ENCODE assay signal across 10 cellular contexts in genomic region chr3:45988804-45989203, GRCh38. TPM values are rescaled to one million over a fixed set of nuclear protein-coding genes. Genes with fewer than 3 reads are reported as not detected.
DNase-seq lines count a peak whose midpoint lies in the region; ATAC-seq and TF ChIP-seq lines count a peak whose summit lies in the region.
"Had no signal": no experiment of that assay in that cellular context is flagged by ENCODE, and none has a peak within 500 bp of the region (broad histone marks: within the 10 kb centered on the region; RNA-seq: fewer than 3 reads in every experiment).

No MANE protein-coding gene starts in this region.

- TF ChIP-seq EP300 in SK-N-SH (IDR thresholded peaks at IDR 0.05; ENCODE audit: borderline replicate concordance in 1 of 2, low read depth in 1 of 2, low read length in 1 of 2), result peak in 1 of 2 experiments; percentile 27; a peak in 1 of 4 replicates

- peaks cover 24% of the 10 kb centered on the region for H3K36me3 Mint-ChIP-seq in stimulated activated effector memory CD8-positive, alpha-beta T cell treated with anti-CD3 and anti-CD28 coated beads, Interleukin-12 subunit alpha, Interleukin-12 subunit beta, amount 100 ng/mL, for 72 hours

- H3K9me3 ChIP-seq in SK-N-SH (no peaks in the 10 kb centered on the region), fibroblast of lung (ENCODE audit: control insufficient read depth, insufficient read depth, low read depth, low read length) (no peaks in the 10 kb centered on the region)
- H3K9me3 ChIP-seq: pancreas had no signal

- H3K9ac ChIP-seq in SK-N-SH, result peak overlapping the region; percentile 21; the same call in 1 of the 2 replicates
- no peak overlapping the region for H3K9ac ChIP-seq in fibroblast of lung (ENCODE audit: insufficient read depth, low read length)

- no peaks in the 10 kb centered on the region for H3K9me2 ChIP-seq in SK-N-SH

- H3K27ac Mint-ChIP-seq in stimulated activated effector memory CD8-positive, alpha-beta T cell treated with anti-CD3 and anti-CD28 coated beads, Interleukin-12 subunit alpha, Interleukin-12 subunit beta, amount 100 ng/mL, for 72 hours, result peak overlapping the region; percentile 81

- H3K27me3 ChIP-seq in SK-N-SH (ENCODE audit: insufficient read depth), result no peaks in the 10 kb centered on the region
- H3K27me3 ChIP-seq in fibroblast of lung (ENCODE audit: control insufficient read depth, insufficient read depth, low read length), result no peaks in the 10 kb centered on the region
- H3K27me3 ChIP-seq: pancreas had no signal

- H2AFZ ChIP-seq in SK-N-SH (ENCODE audit: low read depth) (no peak overlapping the region), fibroblast of lung (ENCODE audit: low read length) (no peak overlapping the region)

- CTCF ChIA-PET in SK-N-SH (lab: Yijun Ruan, JAX), result interaction anchor here (1.0 kb wide), 1 partner anchor 90 kb away, joined by 3 read pairs; no protein-coding TSS in a partner anchor

- no peaks in the 10 kb centered on the region for H3K9me3 Mint-ChIP-seq in stimulated activated effector memory CD8-positive, alpha-beta T cell treated with anti-CD3 and anti-CD28 coated beads, Interleukin-12 subunit alpha, Interleukin-12 subunit beta, amount 100 ng/mL, for 72 hours

- H3K4me3 ChIP-seq in SK-N-SH (ENCODE audit: low read depth in 2 of 2, low read length in 1 of 2), result no peak overlapping the region
- H3K4me3 ChIP-seq in fibroblast of lung (replicated peaks in 1 of 4; ENCODE audit: control extremely low read depth in 1 of 4, insufficient read depth in 1 of 4, low read depth in 3 of 4, low read length in 4 of 4), result no peak overlapping the region
- H3K4me3 ChIP-seq: pancreas had no signal

- H4K20me1 ChIP-seq in SK-N-SH (ENCODE audit: insufficient read depth), result no peaks in the 10 kb centered on the region
- no peaks in the 10 kb centered on the region for H4K20me1 ChIP-seq in fibroblast of lung (ENCODE audit: control insufficient read depth, extremely low read depth, insufficient read depth, low read length)

- 60% methylated on average over 2 of the region's 2 CpGs for WGBS in SK-N-SH (ENCODE audit: low lambda C conversion rate)

- TF ChIP-seq CTCF in SK-N-SH (IDR thresholded peaks at IDR 0.05) (no peak), fibroblast of lung (conservative IDR thresholded peaks at IDR 0.05 in 1 of 2, IDR thresholded peaks at IDR 0.05 in 1 of 2; ENCODE audit: low read depth in 1 of 2, low read length in 2 of 2) (no peak)

- peak overlapping the region; percentile 31 for H3K4me3 Mint-ChIP-seq in stimulated activated effector memory CD8-positive, alpha-beta T cell treated with anti-CD3 and anti-CD28 coated beads, Interleukin-12 subunit alpha, Interleukin-12 subunit beta, amount 100 ng/mL, for 72 hours

- H3K27ac ChIP-seq in SK-N-SH (ENCODE audit: low read depth in 2 of 2, low read length in 1 of 2) (peak overlapping the region in 1 of 2 experiments; percentile 89; a peak in 2 of 4 replicates), fibroblast of lung (ENCODE audit: insufficient read depth, low read length) (peak overlapping the region; percentile 65)

- POLR2A ChIA-PET in SK-N-SH (lab: Yijun Ruan, JAX), result no interaction called here

- H3K4me2 ChIP-seq in SK-N-SH (peak overlapping the region; percentile 55), fibroblast of lung (ENCODE audit: extremely low read depth, insufficient read depth, low read length) (peak overlapping the region; percentile 48)

- DNase-seq in H4 (ENCODE audit: low spot score), result peak; percentile 15
- no peak for DNase-seq in SK-N-SH
- DNase-seq in fibroblast of lung (ENCODE audit: low read depth in 2 of 2), result peak; percentile 72 to 91
- DNase-seq in stimulated activated effector memory CD8-positive, alpha-beta T cell treated with anti-CD3 and anti-CD28 coated beads, Interleukin-12 subunit alpha, Interleukin-12 subunit beta, amount 100 ng/mL, for 72 hours (ENCODE audit: low spot score in 2 of 2), result no peak
- no peak for DNase-seq in DMS 273 (lab: John Stamatoyannopoulos, UW; ENCODE audit: unreplicated experiment)
- no peak for DNase-seq in NCI-H128 (lab: John Stamatoyannopoulos, UW; ENCODE audit: unreplicated experiment)
- no peak for DNase-seq in stimulated activated naive CD4-positive, alpha-beta T cell (lab: John Stamatoyannopoulos, UW)
- DNase-seq: pancreas; stimulated activated naive CD4-positive, alpha-beta T cell treated with Interleukin-2 at 50 U/mL for 16 hours had no signal

- no peak for TF ChIP-seq RAD21 in SK-N-SH (IDR thresholded peaks at IDR 0.05; ENCODE audit: low read length)

- peaks cover 17% of the 10 kb centered on the region for H3F3A ChIP-seq in SK-N-SH (replicated peaks; ENCODE audit: insufficient read depth)

- H3K36me3 ChIP-seq in SK-N-SH (replicated peaks in 1 of 2; ENCODE audit: control insufficient read depth in 1 of 2, insufficient read depth in 2 of 2, low read length in 1 of 2) (peaks cover 0 to 4% of the 10 kb centered on the region in 2 experiments), fibroblast of lung (ENCODE audit: control insufficient read depth, insufficient read depth, low read length) (no peaks in the 10 kb centered on the region)
- H3K36me3 ChIP-seq: pancreas had no signal

- H3K4me1 ChIP-seq in SK-N-SH (ENCODE audit: control insufficient read depth in 1 of 2, insufficient read depth in 2 of 2, low read depth in 1 of 2, low read length in 1 of 2) (peaks cover 42 to 60% of the 10 kb centered on the region in 2 experiments; a peak in 3 of 4 replicates), fibroblast of lung (ENCODE audit: control insufficient read depth, extremely low read depth, insufficient read depth, low read length) (peaks cover 51% of the 10 kb centered on the region)

- H3K79me2 ChIP-seq in SK-N-SH (ENCODE audit: insufficient read depth), result peaks cover 27% of the 10 kb centered on the region; the same call in 1 of the 2 replicates
- H3K79me2 ChIP-seq in fibroblast of lung (ENCODE audit: control insufficient read depth, insufficient read depth, low read length), result peaks cover 23% of the 10 kb centered on the region

- peaks cover 93% of the 10 kb centered on the region for H3K4me1 Mint-ChIP-seq in stimulated activated effector memory CD8-positive, alpha-beta T cell treated with anti-CD3 and anti-CD28 coated beads, Interleukin-12 subunit alpha, Interleukin-12 subunit beta, amount 100 ng/mL, for 72 hours

- peak; percentile 77 for ATAC-seq in stimulated activated effector memory CD8-positive, alpha-beta T cell treated with anti-CD3 and anti-CD28 coated beads, Interleukin-12 subunit alpha, Interleukin-12 subunit beta, amount 100 ng/mL, for 72 hours
- ATAC-seq: pancreas had no signal

TF ChIP-seq in SK-N-SH, 30 proteins besides CTCF, POLR2A, EP300 and RAD21:
- TF ChIP-seq RFX5 (IDR thresholded peaks at IDR 0.05; ENCODE audit: low read length) (no peak), POLR2AphosphoS5 (IDR thresholded peaks at IDR 0.05; ENCODE audit: low read depth, low read length) (peak; percentile 36; the same call in 1 of the 2 replicates), NFIC (IDR thresholded peaks at IDR 0.05; ENCODE audit: borderline replicate concordance) (0 out of 2 replicates have a peak, but pooled peaks have one; percentile 15), JUND (IDR thresholded peaks at IDR 0.05) (peak; percentile 78), CHD2 (IDR thresholded peaks at IDR 0.05; ENCODE audit: low read length, partially characterized antibody) (no peak), FOSL2 (IDR thresholded peaks at IDR 0.05; ENCODE audit: borderline replicate concordance, low read depth) (peak; percentile 89), FOXM1 (IDR thresholded peaks at IDR 0.05; ENCODE audit: low read depth) (no peak), TCF12 (IDR thresholded peaks at IDR 0.05) (peak; percentile 70)
- TF ChIP-seq, protein P1, sequence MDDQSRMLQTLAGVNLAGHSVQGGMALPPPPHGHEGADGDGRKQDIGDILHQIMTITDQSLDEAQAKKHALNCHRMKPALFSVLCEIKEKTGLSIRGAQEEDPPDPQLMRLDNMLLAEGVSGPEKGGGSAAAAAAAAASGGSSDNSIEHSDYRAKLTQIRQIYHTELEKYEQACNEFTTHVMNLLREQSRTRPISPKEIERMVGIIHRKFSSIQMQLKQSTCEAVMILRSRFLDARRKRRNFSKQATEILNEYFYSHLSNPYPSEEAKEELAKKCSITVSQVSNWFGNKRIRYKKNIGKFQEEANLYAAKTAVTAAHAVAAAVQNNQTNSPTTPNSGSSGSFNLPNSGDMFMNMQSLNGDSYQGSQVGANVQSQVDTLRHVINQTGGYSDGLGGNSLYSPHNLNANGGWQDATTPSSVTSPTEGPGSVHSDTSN (IDR thresholded peaks at IDR 0.05), result peak; percentile 52; the same call in 1 of the 2 replicates
TF ChIP-seq in SK-N-SH: peak in this region for 6.

RNA-seq across cellular contexts. Expression of gene FYCO1, which starts 6.8 kb away (rescaled TPM):
- 3.7 and 4.3 TPM in 2 replicates for total RNA-seq in H4 (2014; rRNA removed; shearing (Covaris generic))
- polyA plus RNA-seq in SK-N-SH (2012; rRNA removed), result 5.5 and 5.7 TPM in 2 replicates
- 5.2 and 6.2 TPM in 2 replicates for polyA plus RNA-seq in SK-N-SH (2012; cell fraction: cytosol; rRNA removed)
- polyA plus RNA-seq in SK-N-SH (2012; cell fraction: nucleus; rRNA removed), result 7.9 and 9.9 TPM in 2 replicates
- total RNA-seq in fibroblast of lung, result 48.0 and 82.2 TPM in 2 replicates
- 19.2 and 24.8 TPM in 2 replicates for polyA plus RNA-seq in fibroblast of lung
- 27.1 and 28.8 TPM in 2 replicates for polyA plus RNA-seq in fibroblast of lung (2012)
- polyA minus RNA-seq in fibroblast of lung (ENCODE audit: low replicate concordance), result 83.9 and 114 TPM in 2 replicates

RNA-seq across cellular contexts. Expression of gene XCR1, which starts 38.5 kb away (rescaled TPM):
- total RNA-seq in H4 (2014; rRNA removed; shearing (Covaris generic)), result not detected in 2 replicates
- polyA plus RNA-seq in SK-N-SH (2012; rRNA removed) (not detected in 2 replicates), fibroblast of lung (0.01 and 0.02 TPM in 2 replicates)
- polyA plus RNA-seq in SK-N-SH (2012; cell fraction: cytosol; rRNA removed), result not detected in 2 replicates
- polyA plus RNA-seq in SK-N-SH (2012; cell fraction: nucleus; rRNA removed), result not detected in 2 replicates
- under 0.01 TPM in 1 of 2 replicates, not detected in the other for total RNA-seq in fibroblast of lung
- polyA plus RNA-seq in fibroblast of lung (2012), result not detected in 2 replicates
- polyA minus RNA-seq in fibroblast of lung (ENCODE audit: low replicate concordance), result not detected in 2 replicates
- total RNA-seq: glomerular endothelial cell had no signal
- polyA plus RNA-seq: pancreas had no signal

RNA-seq across cellular contexts. Expression of gene CXCR6, which starts 45.5 kb away (rescaled TPM):
- not detected in 2 replicates for total RNA-seq in H4 (2014; rRNA removed; shearing (Covaris generic))
- polyA plus RNA-seq in SK-N-SH (2012; rRNA removed), result not detected in 2 replicates
- polyA plus RNA-seq in SK-N-SH (2012; cell fraction: cytosol; rRNA removed), result not detected in 2 replicates
- not detected in 2 replicates for polyA plus RNA-seq in SK-N-SH (2012; cell fraction: nucleus; rRNA removed)
- not detected in 2 replicates for total RNA-seq in fibroblast of lung
- polyA plus RNA-seq in fibroblast of lung, result 0.02 TPM in 1 of 2 replicates, not detected in the other
- polyA plus RNA-seq in fibroblast of lung (2012), result 0.05 and 0.15 TPM in 2 replicates
- not detected in 2 replicates for polyA minus RNA-seq in fibroblast of lung (ENCODE audit: low replicate concordance)
- total RNA-seq: glomerular endothelial cell had no signal

Comparison
In these comparisons a context has a peak if more than half of its experiments do, and no peak if none do; other contexts are left out.
1. DNase-seq: peak in H4 (single experiment) and fibroblast of lung (2 of 2); none in SK-N-SH (single experiment), stimulated activated effector memory CD8-positive, alpha-beta T cell treated with anti-CD3 and anti-CD28 coated beads, Interleukin-12 subunit alpha, Interleukin-12 subunit beta, amount 100 ng/mL, for 72 hours (0 of 2), DMS 273 (single experiment), NCI-H128 (single experiment) and stimulated activated naive CD4-positive, alpha-beta T cell (0 of 6).